In genomic region chr18:57455576-57456129, GRCh38 we compare ENCODE assay signal across 23 cellular contexts.
"Had no signal": no experiment of that assay in that cellular context is flagged by ENCODE, and none has a peak within 500 bp of the region (broad histone marks: within the 10 kb centered on the region; RNA-seq: fewer than 3 reads in every experiment).

No MANE protein-coding gene starts in this region.

- DNase-seq: IMR-90; Karpas-422; KG1; MG63; NCI-H1092; NCI-H1105 treated with DMSO at 0.1 percent for 48 hours; NCI-H1417 treated with DMSO at 0.1 percent for 48 hours; NCI-H187 treated with DMSO at 0.1 percent for 48 hours; NCI-H2029 treated with DMSO at 0.1 percent for 48 hours; NCI-H2171 treated with DMSO at 0.1 percent for 48 hours; NCI-H345; NCI-H446 treated with DMSO at 0.1 percent for 48 hours; NCI-H524; NK-92 treated with Interleukin-12 subunit alpha and Interleukin-12 subunit beta, amount 100 ng/mL, for 24 hours; OCI-M1; PC-9; Peyer's patch; SHP77 treated with DMSO at 0.1 percent for 48 hours; SJCRH30; T-helper 1 cell had no signal

- H3K27ac ChIP-seq: PC-9, Peyer's patch, SJCRH30 had no signal

- ATAC-seq: HepG2, Right ventricle myocardium inferior, SK-N-SH treated with all-trans-retinoic acid at 6 μM for 48 hours had no signal

- H3K9me3 ChIP-seq: MG63, Peyer's patch, SJCRH30 had no signal

- H3K4me1 ChIP-seq: Peyer's patch, SJCRH30 had no signal

- H3K27me3 ChIP-seq: MG63, Peyer's patch, SJCRH30 had no signal

- H3K36me3 ChIP-seq: MG63, Peyer's patch, SJCRH30 had no signal

- H2AFZ ChIP-seq: PC-9 had no signal

- H3K4me3 ChIP-seq: MG63, PC-9, Peyer's patch, SJCRH30 had no signal

- H3K4me2 ChIP-seq: PC-9 had no signal
